27 cellular contexts compared by ENCODE assay signal in genomic region chr17:56845934-56846333, GRCh38.
"Had no signal": no experiment of that assay in that cellular context is flagged by ENCODE, and none has a peak within 500 bp of the region (broad histone marks: within the 10 kb centered on the region; RNA-seq: fewer than 3 reads in every experiment).

No MANE protein-coding gene starts in this region.

- ATAC-seq: activated CD8-positive, alpha-beta T cell treated with anti-CD3 and anti-CD28 coated beads for 36 hours; activated T-cell treated with anti-CD3 and anti-CD28 coated beads, Interleukin-2, amount 50 U/mL, for 4 hours; activated T-helper 17 cell treated with anti-CD3 and anti-CD28 coated beads, Interleukin-2, amount 50 U/mL, for 72 hours; esophagus mucosa; left cardiac atrium; left ventricle myocardium superior; mucosa of descending colon; natural killer cell treated with Interleukin-12 subunit alpha and Interleukin-12 subunit beta and Interleukin-15 and Interleukin-18, amount 100 ng/mL, for 72 hours; sciatic nerve; stimulated activated naive CD8-positive, alpha-beta T cell treated with anti-CD3 and anti-CD28 coated beads, Interleukin-15, Interleukin-2, amounts not matched to agents 100 U/mL and 50 U/mL, for 24 hours had no signal

- H3K4me1 ChIP-seq: testis, uterus had no signal

- H3K9me3 ChIP-seq: mucosa of descending colon, testis, uterus had no signal

- H3K36me3 ChIP-seq: uterus had no signal

- H3K4me3 ChIP-seq: mucosa of descending colon, skin epidermis, testis, uterus had no signal

- DNase-seq: activated B cell treated with CpG ODN at 0.5 μM for 24 hours; activated CD4-positive, alpha-beta T cell treated with anti-CD3 and anti-CD28 coated beads, Interleukin-2, amount 50 U/mL, for 1 hour; activated CD8-positive, alpha-beta T cell treated with anti-CD3 and anti-CD28 coated beads for 36 hours; activated gamma-delta T cell treated with Interleukin-2 at 50 U/mL for 16 hours; activated naive CD4-positive, alpha-beta T cell treated with anti-CD3 and anti-CD28 coated beads, Interleukin-2, amount 50 U/mL, for 16 hours; activated T-cell treated with anti-CD3 and anti-CD28 coated beads, Interleukin-2, amount 50 U/mL, for 4 hours; amniotic stem cell; central memory CD4-positive, alpha-beta T cell; foreskin fibroblast; head of caudate nucleus; hippocampal formation; left cardiac atrium; left ventricle myocardium superior; mucosa of descending colon; stimulated activated CD4-positive, alpha-beta T cell treated with anti-CD3 and anti-CD28 coated beads, Interleukin-12 subunit alpha, Interleukin-12 subunit beta, amount 100 ng/mL, for 4 hours; stimulated activated CD4-positive, alpha-beta T cell treated with anti-CD3 and anti-CD28 coated beads, Interleukin-4, amount 100 ng/mL, for 1 hour; stimulated activated naive CD8-positive, alpha-beta T cell treated with anti-CD3 and anti-CD28 coated beads, Interleukin-15, Interleukin-2, amounts not matched to agents 100 U/mL and 50 U/mL, for 24 hours; testis; uterus had no signal

- H3K27ac ChIP-seq: skin epidermis, testis, uterus had no signal

- FAIRE-seq: astrocyte, endothelial cell of umbilical vein, keratinocyte had no signal

- H3K27me3 ChIP-seq: testis, uterus had no signal
